In genomic region chr17:18248300-18248731, GRCh38 we compare ENCODE assay signal across 9 cellular contexts. TPM values are rescaled to one million over a fixed set of nuclear protein-coding genes. Genes with fewer than 3 reads are reported as not detected.
DNase-seq lines count a peak whose midpoint lies in the region; ATAC-seq, FAIRE-seq and TF ChIP-seq lines count a peak whose summit lies in the region.
"Had no signal": no experiment of that assay in that cellular context is flagged by ENCODE, and none has a peak within 500 bp of the region (broad histone marks: within the 10 kb centered on the region; RNA-seq: fewer than 3 reads in every experiment).

No MANE protein-coding gene starts in this region.

- H3K9me3 ChIP-seq in upper lobe of left lung: no peaks in the 10 kb centered on the region

- intact Hi-C loops in activated T-helper 2 cell treated with anti-CD3 and anti-CD28 coated beads, Interferon-gamma antibody, Interleukin-2, Interleukin-4, amounts not matched to agents 10 μg/mL and 5 μg/mL and 100 μg/mL, durations not matched to agents 14 hours and 24 hours and 36 hours (cut with micrococcal nuclease): no loop called here

- WGBS in upper lobe of left lung, 2 donors: 33 to 34% methylated on average over 9 of the region's 9 CpGs

- peak; percentile 78 for TF ChIP-seq RAD21 in Ishikawa (IDR thresholded peaks at IDR 0.05; ENCODE audit: low read depth)

- H3K27me3 ChIP-seq in upper lobe of left lung: no peaks in the 10 kb centered on the region

- TF ChIP-seq POLR2A in upper lobe of left lung (IDR thresholded peaks at IDR 0.05): no peak

- no peak for FAIRE-seq in D721Med (lab: Jason Lieb, UNC)

- H3K27ac ChIP-seq in upper lobe of left lung: peak overlapping the region in 3 of 4 donors; percentile 21 to 44 (median 32)

- peaks cover 64% of the 10 kb centered on the region for H3K36me3 Mint-ChIP-seq in activated T-helper 2 cell treated with anti-CD3 and anti-CD28 coated beads, Interferon-gamma antibody, Interleukin-2, Interleukin-4, amounts not matched to agents 10 μg/mL and 5 μg/mL and 100 μg/mL, durations not matched to agents 14 hours and 24 hours and 36 hours (ENCODE audit: low read depth)

- peak; percentile 22 for ATAC-seq in omental fat pad (ENCODE audit: low FRiP score)
- ATAC-seq in upper lobe of left lung (ENCODE audit: low FRiP score in 2 of 2): peak; percentile 64 to 74
- no peak for ATAC-seq in GM18520 (IDR thresholded peaks at IDR 0.05; ENCODE audit: unreplicated experiment)

- H3K9me3 Mint-ChIP-seq in activated T-helper 2 cell treated with anti-CD3 and anti-CD28 coated beads, Interferon-gamma antibody, Interleukin-2, Interleukin-4, amounts not matched to agents 10 μg/mL and 5 μg/mL and 100 μg/mL, durations not matched to agents 14 hours and 24 hours and 36 hours: no peaks in the 10 kb centered on the region
- H3K9me3 Mint-ChIP-seq: T-helper 1 cell treated with Interleukin-12 subunit alpha and Interleukin-12 subunit beta and Interleukin-4 antibody, amounts not matched to agents 30 μg/mL and 1 μg/mL, for 36 hours had no signal

- peaks cover 26 to 98% (median 92%) of the 10 kb centered on the region in 4 donors for H3K36me3 ChIP-seq in upper lobe of left lung

- H3K27ac Mint-ChIP-seq in activated T-helper 2 cell treated with anti-CD3 and anti-CD28 coated beads, Interferon-gamma antibody, Interleukin-2, Interleukin-4, amounts not matched to agents 10 μg/mL and 5 μg/mL and 100 μg/mL, durations not matched to agents 14 hours and 24 hours and 36 hours: no peak overlapping the region
- H3K27ac Mint-ChIP-seq: T-helper 1 cell treated with Interleukin-12 subunit alpha and Interleukin-12 subunit beta and Interleukin-4 antibody, amounts not matched to agents 30 μg/mL and 1 μg/mL, for 36 hours had no signal

- no peaks in the 10 kb centered on the region for H3K27me3 Mint-ChIP-seq in activated T-helper 2 cell treated with anti-CD3 and anti-CD28 coated beads, Interferon-gamma antibody, Interleukin-2, Interleukin-4, amounts not matched to agents 10 μg/mL and 5 μg/mL and 100 μg/mL, durations not matched to agents 14 hours and 24 hours and 36 hours (ENCODE audit: low read depth)

- H3K4me1 Mint-ChIP-seq in activated T-helper 2 cell treated with anti-CD3 and anti-CD28 coated beads, Interferon-gamma antibody, Interleukin-2, Interleukin-4, amounts not matched to agents 10 μg/mL and 5 μg/mL and 100 μg/mL, durations not matched to agents 14 hours and 24 hours and 36 hours (ENCODE audit: low read depth): peaks cover 2% of the 10 kb centered on the region

- H3K4me3 Mint-ChIP-seq in activated T-helper 2 cell treated with anti-CD3 and anti-CD28 coated beads, Interferon-gamma antibody, Interleukin-2, Interleukin-4, amounts not matched to agents 10 μg/mL and 5 μg/mL and 100 μg/mL, durations not matched to agents 14 hours and 24 hours and 36 hours (ENCODE audit: low read depth): no peak overlapping the region
- H3K4me3 Mint-ChIP-seq: T-helper 1 cell treated with Interleukin-12 subunit alpha and Interleukin-12 subunit beta and Interleukin-4 antibody, amounts not matched to agents 30 μg/mL and 1 μg/mL, for 36 hours had no signal

- peak; percentile 59 for TF ChIP-seq CTCF in D721Med (IDR thresholded peaks at IDR 0.05; ENCODE audit: insufficient read depth, missing control alignments)
- TF ChIP-seq CTCF in fibroblast of the aortic adventitia (IDR thresholded peaks at IDR 0.05; ENCODE audit: insufficient read depth, low read length): peak; percentile 74
- no peak for TF ChIP-seq CTCF in omental fat pad (IDR thresholded peaks at IDR 0.05)
- TF ChIP-seq CTCF in upper lobe of left lung (IDR thresholded peaks at IDR 0.05): peak; percentile 33 to 74 (median 54)

- peak; percentile 98 for DNase-seq in D721Med (ENCODE audit: insufficient read length, low spot score)
- peak; percentile 60 for DNase-seq in RPMI7951 (ENCODE audit: low read depth)
- DNase-seq in activated T-helper 2 cell treated with anti-CD3 and anti-CD28 coated beads, Interferon-gamma antibody, Interleukin-2, Interleukin-4, amounts not matched to agents 10 μg/mL and 5 μg/mL and 100 μg/mL, durations not matched to agents 14 hours and 24 hours and 36 hours (ENCODE audit: low spot score): peak; percentile 60
- peak; percentile 79 for DNase-seq in fibroblast of the aortic adventitia (ENCODE audit: low read depth)
- DNase-seq in omental fat pad (ENCODE audit: low spot score): no peak
- DNase-seq in upper lobe of left lung: peak in 1 of 2 donors; percentile 58

- peaks cover 4 to 23% (median 15%) of the 10 kb centered on the region in 4 donors for H3K4me1 ChIP-seq in upper lobe of left lung

- TF ChIP-seq EP300 in Ishikawa (IDR thresholded peaks at IDR 0.05; ENCODE audit: borderline replicate concordance): no peak
- no peak for TF ChIP-seq EP300 in upper lobe of left lung (IDR thresholded peaks at IDR 0.05)

- H3K4me3 ChIP-seq in fibroblast of the aortic adventitia (ENCODE audit: low read depth, low read length) (no peak overlapping the region), upper lobe of left lung (no peak overlapping the region)

TF ChIP-seq in Ishikawa, 13 proteins besides CTCF, POLR2A, EP300 and RAD21:
- TF ChIP-seq CEBPB (IDR thresholded peaks at IDR 0.05) (no peak), TAF1 (IDR thresholded peaks at IDR 0.05; ENCODE audit: low read depth) (no peak), MAX (IDR thresholded peaks at IDR 0.05) (no peak), EGR1 (IDR thresholded peaks at IDR 0.05) (no peak), NFIC (IDR thresholded peaks at IDR 0.05) (no peak), FOXM1 (IDR thresholded peaks at IDR 0.05; ENCODE audit: borderline replicate concordance, low read depth) (no peak), USF1 (IDR thresholded peaks at IDR 0.05) (no peak), YY1 (IDR thresholded peaks at IDR 0.05; ENCODE audit: low read depth) (no peak), REST (IDR thresholded peaks at IDR 0.05; ENCODE audit: low read depth) (no peak)
TF ChIP-seq in Ishikawa: peak in this region for 0.

RNA-seq across cellular contexts. Expression of gene FLII, which starts 10.2 kb away (rescaled TPM):
- 130 and 143 TPM in 2 replicates for total RNA-seq in RPMI7951 (2014; rRNA removed; shearing (Covaris generic))
- 334 and 340 TPM in 2 replicates for total RNA-seq in activated T-helper 2 cell treated with anti-CD3 and anti-CD28 coated beads, Interferon-gamma antibody, Interleukin-2, Interleukin-4, amounts not matched to agents 10 μg/mL and 5 μg/mL and 100 μg/mL, durations not matched to agents 14 hours and 24 hours and 36 hours
- total RNA-seq in fibroblast of the aortic adventitia (ENCODE audit: low replicate concordance) (214 and 305 TPM in 2 replicates), omental fat pad (100 to 1,000 TPM; 198 to 328 (median 324) TPM), upper lobe of left lung (100 to 1,000 TPM; 313 to 552 (median 376) TPM)

RNA-seq across cellular contexts. Expression of gene MIEF2, which starts 12.1 kb away (rescaled TPM):
- 4.6 and 4.8 TPM in 2 replicates for total RNA-seq in RPMI7951 (2014; rRNA removed; shearing (Covaris generic))
- 6.8 and 7.9 TPM in 2 replicates for total RNA-seq in activated T-helper 2 cell treated with anti-CD3 and anti-CD28 coated beads, Interferon-gamma antibody, Interleukin-2, Interleukin-4, amounts not matched to agents 10 μg/mL and 5 μg/mL and 100 μg/mL, durations not matched to agents 14 hours and 24 hours and 36 hours
- 13.2 and 27.6 TPM in 2 replicates for total RNA-seq in fibroblast of the aortic adventitia (ENCODE audit: low replicate concordance)
- total RNA-seq in omental fat pad: 1 to 10 TPM; 2.9 to 9.5 (median 5.7) TPM
- 10 to 100 TPM; 17.2 to 79.3 (median 31.8) TPM for total RNA-seq in upper lobe of left lung

RNA-seq across cellular contexts. Expression of gene LLGL1, which starts 22.9 kb away (rescaled TPM):
- 12.1 and 20.0 TPM in 2 replicates for total RNA-seq in RPMI7951 (2014; rRNA removed; shearing (Covaris generic))
- total RNA-seq in activated T-helper 2 cell treated with anti-CD3 and anti-CD28 coated beads, Interferon-gamma antibody, Interleukin-2, Interleukin-4, amounts not matched to agents 10 μg/mL and 5 μg/mL and 100 μg/mL, durations not matched to agents 14 hours and 24 hours and 36 hours: 23.0 and 24.7 TPM in 2 replicates
- total RNA-seq in fibroblast of the aortic adventitia (ENCODE audit: low replicate concordance): 23.3 and 40.7 TPM in 2 replicates
- 10 to 100 TPM; 10.2 to 24.0 (median 13.2) TPM for total RNA-seq in omental fat pad
- total RNA-seq in upper lobe of left lung: 10 to 100 TPM in 5 of 6 donors, 1 to 10 TPM in 1; 9.8 to 16.4 (median 13.8) TPM

Comparison
In these comparisons a context has a peak if more than half of its experiments do, and no peak if none do; other contexts are left out.
1. CTCF ChIP-seq: peak in D721Med (single experiment), fibroblast of the aortic adventitia (single experiment) and upper lobe of left lung (6 of 6); none in omental fat pad (0 of 3).